ENCODE assay signal across 1 cellular context in genomic region chr17:44012391-44012790, GRCh38.
TF ChIP-seq lines count a peak whose summit lies in the region.

No MANE protein-coding gene starts in this region.

TF ChIP-seq in HepG2, 621 proteins besides CTCF, POLR2A, EP300 and RAD21 (continued from another document):
- TF ChIP-seq, protein P1, sequence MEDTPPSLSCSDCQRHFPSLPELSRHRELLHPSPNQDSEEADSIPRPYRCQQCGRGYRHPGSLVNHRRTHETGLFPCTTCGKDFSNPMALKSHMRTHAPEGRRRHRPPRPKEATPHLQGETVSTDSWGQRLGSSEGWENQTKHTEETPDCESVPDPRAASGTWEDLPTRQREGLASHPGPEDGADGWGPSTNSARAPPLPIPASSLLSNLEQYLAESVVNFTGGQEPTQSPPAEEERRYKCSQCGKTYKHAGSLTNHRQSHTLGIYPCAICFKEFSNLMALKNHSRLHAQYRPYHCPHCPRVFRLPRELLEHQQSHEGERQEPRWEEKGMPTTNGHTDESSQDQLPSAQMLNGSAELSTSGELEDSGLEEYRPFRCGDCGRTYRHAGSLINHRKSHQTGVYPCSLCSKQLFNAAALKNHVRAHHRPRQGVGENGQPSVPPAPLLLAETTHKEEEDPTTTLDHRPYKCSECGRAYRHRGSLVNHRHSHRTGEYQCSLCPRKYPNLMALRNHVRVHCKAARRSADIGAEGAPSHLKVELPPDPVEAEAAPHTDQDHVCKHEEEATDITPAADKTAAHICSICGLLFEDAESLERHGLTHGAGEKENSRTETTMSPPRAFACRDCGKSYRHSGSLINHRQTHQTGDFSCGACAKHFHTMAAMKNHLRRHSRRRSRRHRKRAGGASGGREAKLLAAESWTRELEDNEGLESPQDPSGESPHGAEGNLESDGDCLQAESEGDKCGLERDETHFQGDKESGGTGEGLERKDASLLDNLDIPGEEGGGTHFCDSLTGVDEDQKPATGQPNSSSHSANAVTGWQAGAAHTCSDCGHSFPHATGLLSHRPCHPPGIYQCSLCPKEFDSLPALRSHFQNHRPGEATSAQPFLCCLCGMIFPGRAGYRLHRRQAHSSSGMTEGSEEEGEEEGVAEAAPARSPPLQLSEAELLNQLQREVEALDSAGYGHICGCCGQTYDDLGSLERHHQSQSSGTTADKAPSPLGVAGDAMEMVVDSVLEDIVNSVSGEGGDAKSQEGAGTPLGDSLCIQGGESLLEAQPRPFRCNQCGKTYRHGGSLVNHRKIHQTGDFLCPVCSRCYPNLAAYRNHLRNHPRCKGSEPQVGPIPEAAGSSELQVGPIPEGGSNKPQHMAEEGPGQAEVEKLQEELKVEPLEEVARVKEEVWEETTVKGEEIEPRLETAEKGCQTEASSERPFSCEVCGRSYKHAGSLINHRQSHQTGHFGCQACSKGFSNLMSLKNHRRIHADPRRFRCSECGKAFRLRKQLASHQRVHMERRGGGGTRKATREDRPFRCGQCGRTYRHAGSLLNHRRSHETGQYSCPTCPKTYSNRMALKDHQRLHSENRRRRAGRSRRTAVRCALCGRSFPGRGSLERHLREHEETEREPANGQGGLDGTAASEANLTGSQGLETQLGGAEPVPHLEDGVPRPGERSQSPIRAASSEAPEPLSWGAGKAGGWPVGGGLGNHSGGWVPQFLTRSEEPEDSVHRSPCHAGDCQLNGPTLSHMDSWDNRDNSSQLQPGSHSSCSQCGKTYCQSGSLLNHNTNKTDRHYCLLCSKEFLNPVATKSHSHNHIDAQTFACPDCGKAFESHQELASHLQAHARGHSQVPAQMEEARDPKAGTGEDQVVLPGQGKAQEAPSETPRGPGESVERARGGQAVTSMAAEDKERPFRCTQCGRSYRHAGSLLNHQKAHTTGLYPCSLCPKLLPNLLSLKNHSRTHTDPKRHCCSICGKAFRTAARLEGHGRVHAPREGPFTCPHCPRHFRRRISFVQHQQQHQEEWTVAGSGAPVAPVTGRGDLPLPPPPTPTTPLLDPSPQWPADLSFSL (CRISPR knock-in tag; IDR thresholded peaks at IDR 0.05) = no peak
